Comparison of ENCODE assay signal across 8 cellular contexts in genomic region chr18:48007955-48008701, GRCh38.
DNase-seq lines count a peak whose midpoint lies in the region; ATAC-seq lines count a peak whose summit lies in the region.

No MANE protein-coding gene starts in this region.

- ATAC-seq in HG03280 (IDR thresholded peaks at IDR 0.05; ENCODE audit: unreplicated experiment) (peak; percentile 84), left ventricle myocardium superior (peak; percentile 94), GM18517 (IDR thresholded peaks at IDR 0.05; ENCODE audit: unreplicated experiment) (no peak)

- H3K36me3 Mint-ChIP-seq in activated naive CD4-positive, alpha-beta T cell treated with anti-CD3 and anti-CD28 coated beads, Interleukin-2, amount 50 U/mL, for 24 hours, result no peaks in the 10 kb centered on the region

- H3K9me3 Mint-ChIP-seq in activated naive CD4-positive, alpha-beta T cell treated with anti-CD3 and anti-CD28 coated beads, Interleukin-2, amount 50 U/mL, for 24 hours, result no peaks in the 10 kb centered on the region

- H3K27me3 Mint-ChIP-seq in activated naive CD4-positive, alpha-beta T cell treated with anti-CD3 and anti-CD28 coated beads, Interleukin-2, amount 50 U/mL, for 24 hours, result peaks cover 5% of the 10 kb centered on the region

- peaks cover 6% of the 10 kb centered on the region for H3K4me1 Mint-ChIP-seq in activated naive CD4-positive, alpha-beta T cell treated with anti-CD3 and anti-CD28 coated beads, Interleukin-2, amount 50 U/mL, for 24 hours

- DNase-seq in NCI-H2081 (lab: John Stamatoyannopoulos, UW), result peak; percentile 54 to 66
- DNase-seq in NCI-H2081 treated with DMSO at 0.1 percent for 48 hours (lab: John Stamatoyannopoulos, UW), result no peak
- peak; percentile 71 for DNase-seq in RPMI8226
- DNase-seq in left ventricle myocardium superior, result peak; percentile 79
- DNase-seq in retina, result peak; percentile 89

- H3K4me3 Mint-ChIP-seq in activated naive CD4-positive, alpha-beta T cell treated with anti-CD3 and anti-CD28 coated beads, Interleukin-2, amount 50 U/mL, for 24 hours, result peak overlapping the region; percentile 82

- peak overlapping the region; percentile 48 for H3K27ac Mint-ChIP-seq in activated naive CD4-positive, alpha-beta T cell treated with anti-CD3 and anti-CD28 coated beads, Interleukin-2, amount 50 U/mL, for 24 hours

- intact Hi-C loops in left ventricle myocardium superior (cut with micrococcal nuclease), result no loop called here
